28 cellular contexts compared by ENCODE assay signal in genomic region chr14:34398024-34398423, GRCh38.
DNase-seq lines count a peak whose midpoint lies in the region; ATAC-seq, FAIRE-seq and TF ChIP-seq lines count a peak whose summit lies in the region.
"Had no signal": no experiment of that assay in that cellular context is flagged by ENCODE, and none has a peak within 500 bp of the region (broad histone marks: within the 10 kb centered on the region; RNA-seq: fewer than 3 reads in every experiment).

No MANE protein-coding gene starts in this region.

- H4K20me1 ChIP-seq in GM23248 (ENCODE audit: insufficient read depth): no peaks in the 10 kb centered on the region
- H4K20me1 ChIP-seq in K562 (replicated peaks; ENCODE audit: control insufficient read depth, insufficient read depth, low read length): no peaks in the 10 kb centered on the region

- no peak overlapping the region for H3K4me3 Mint-ChIP-seq in activated CD8-positive, alpha-beta T cell treated with anti-CD3 and anti-CD28 coated beads, Interleukin-2, amount 10 ng/mL, durations not matched to agents 7 days and 5 days
- H3K4me3 Mint-ChIP-seq: CD4-positive, alpha-beta memory T cell; HFFc6 had no signal

- TF ChIP-seq RAD21 in Ishikawa (IDR thresholded peaks at IDR 0.05; ENCODE audit: low read depth): no peak
- no peak for TF ChIP-seq RAD21 in K562 (CRISPR knock-in tag; conservative IDR thresholded peaks at IDR 0.05 in 1 of 2, IDR thresholded peaks at IDR 0.05 in 1 of 2)
- TF ChIP-seq RAD21 in liver (IDR thresholded peaks at IDR 0.05): no peak

- no peak overlapping the region for H3K27ac Mint-ChIP-seq in activated CD8-positive, alpha-beta T cell treated with anti-CD3 and anti-CD28 coated beads, Interleukin-2, amount 10 ng/mL, durations not matched to agents 7 days and 5 days
- H3K27ac Mint-ChIP-seq: CD4-positive, alpha-beta memory T cell; HFFc6 had no signal

- H3F3A ChIP-seq in GM23248 (ENCODE audit: insufficient read depth): no peaks in the 10 kb centered on the region

- H3K27ac ChIP-seq in GM23248 (no peak overlapping the region), K562 (ENCODE audit: extremely low read depth, low read depth, low read length) (no peak overlapping the region), liver (ENCODE audit: low read depth in 1 of 2, low read length in 2 of 2) (no peak overlapping the region)
- H3K27ac ChIP-seq: KMS-11, RWPE1 had no signal

- TF ChIP-seq POLR2A in K562 (conservative IDR thresholded peaks at IDR 0.05): no peak

- H3K9me3 ChIP-seq in GM23248 (ENCODE audit: low read depth) (no peaks in the 10 kb centered on the region), K562 (replicated peaks; ENCODE audit: control insufficient read depth, insufficient read depth, low read depth, low read length) (no peaks in the 10 kb centered on the region), liver (ENCODE audit: control insufficient read depth in 4 of 4, low read length in 3 of 4) (no peaks in the 10 kb centered on the region)
- H3K9me3 ChIP-seq: Caco-2 had no signal

- no peaks in the 10 kb centered on the region for H3K4me1 Mint-ChIP-seq in activated CD8-positive, alpha-beta T cell treated with anti-CD3 and anti-CD28 coated beads, Interleukin-2, amount 10 ng/mL, durations not matched to agents 7 days and 5 days (ENCODE audit: low read depth)
- H3K4me1 Mint-ChIP-seq: CD4-positive, alpha-beta memory T cell had no signal

- no peaks in the 10 kb centered on the region for H3K27me3 ChIP-seq in GM23248 (replicated peaks; ENCODE audit: insufficient read depth)
- no peaks in the 10 kb centered on the region for H3K27me3 ChIP-seq in K562 (ENCODE audit: control insufficient read depth in 2 of 2, insufficient read depth in 2 of 2, low read length in 2 of 2)
- H3K27me3 ChIP-seq in liver (ENCODE audit: control insufficient read depth in 4 of 4, insufficient read depth in 4 of 4, low read length in 3 of 4): no peaks in the 10 kb centered on the region

- DNase-seq in GM23248 (peak; percentile 7), K562 (ENCODE audit: extremely low read depth in 1 of 4, low spot score in 3 of 4) (no peak), NCI-H748 (lab: John Stamatoyannopoulos, UW; ENCODE audit: unreplicated experiment) (no peak), OCI-M2 (lab: John Stamatoyannopoulos, UW; ENCODE audit: unreplicated experiment) (no peak)
- DNase-seq in activated CD8-positive, alpha-beta T cell treated with anti-CD3 and anti-CD28 coated beads, Interleukin-2, amount 10 ng/mL, durations not matched to agents 7 days and 5 days: no peak
- DNase-seq: C1 segment of cervical spinal cord; Caco-2; CD4-positive, alpha-beta memory T cell; DMS79; EL; GDM1; H7; HFFc6; MM.1S; NCI-H2029; NCI-H446; NCI-H524 treated with DMSO at 0.1 percent for 48 hours; NCI-H82; NK-92 treated with Interleukin-12 subunit alpha and Interleukin-12 subunit beta, amount 100 ng/mL, for 24 hours; SHP77 had no signal

- no peaks in the 10 kb centered on the region for H3K36me3 Mint-ChIP-seq in activated CD8-positive, alpha-beta T cell treated with anti-CD3 and anti-CD28 coated beads, Interleukin-2, amount 10 ng/mL, durations not matched to agents 7 days and 5 days (ENCODE audit: low read depth)
- H3K36me3 Mint-ChIP-seq: CD4-positive, alpha-beta memory T cell had no signal

- H3K9me3 Mint-ChIP-seq in activated CD8-positive, alpha-beta T cell treated with anti-CD3 and anti-CD28 coated beads, Interleukin-2, amount 10 ng/mL, durations not matched to agents 7 days and 5 days (ENCODE audit: insufficient read depth): no peaks in the 10 kb centered on the region
- H3K9me3 Mint-ChIP-seq: HFFc6 had no signal

- in situ Hi-C loops in GM23248 (cut with MboI): no loop called here
- in situ Hi-C loops in K562 (cut with MboI): no loop called here

- H2AFZ ChIP-seq in GM23248: no peak overlapping the region
- no peak overlapping the region for H2AFZ ChIP-seq in K562 (ENCODE audit: low read depth, low read length)

- BruUV-seq in K562 (replicated peaks; lab: Mats Ljungman, UMichigan): no TSS peak

- H3K4me2 ChIP-seq in GM23248 (ENCODE audit: unreplicated experiment) (no peak overlapping the region), K562 (ENCODE audit: insufficient read depth, low read length) (no peak overlapping the region)
- H3K4me2 ChIP-seq: KMS-11 had no signal

- H3K4me3 ChIP-seq in GM23248 (no peak overlapping the region), K562 (no peak overlapping the region), liver (ENCODE audit: low read depth in 1 of 3, low read length in 3 of 3) (no peak overlapping the region)

- no peak overlapping the region for H3K9ac ChIP-seq in GM23248
- H3K9ac ChIP-seq in K562 (ENCODE audit: insufficient read depth in 1 of 2, low read depth in 2 of 2, low read length in 2 of 2): no peak overlapping the region
- no peak overlapping the region for H3K9ac ChIP-seq in liver (ENCODE audit: low read depth in 1 of 2, low read length in 2 of 2)
- H3K9ac ChIP-seq: KMS-11 had no signal

- H3K36me3 ChIP-seq in GM23248 (ENCODE audit: low read depth) (no peaks in the 10 kb centered on the region), K562 (ENCODE audit: control insufficient read depth, insufficient read depth, low read length) (no peaks in the 10 kb centered on the region), liver (ENCODE audit: control insufficient read depth in 4 of 4, insufficient read depth in 3 of 4, low read depth in 1 of 4, low read length in 3 of 4) (no peaks in the 10 kb centered on the region)

- POLR2A ChIA-PET in K562 (lab: Yijun Ruan, JAX): no interaction called here
- POLR2A ChIA-PET in activated CD8-positive, alpha-beta T cell treated with anti-CD3 and anti-CD28 coated beads, Interleukin-2, amount 10 ng/mL, durations not matched to agents 7 days and 5 days (lab: Charles Lee): no interaction called here

- H3K27me3 Mint-ChIP-seq in activated CD8-positive, alpha-beta T cell treated with anti-CD3 and anti-CD28 coated beads, Interleukin-2, amount 10 ng/mL, durations not matched to agents 7 days and 5 days (ENCODE audit: low read depth): no peaks in the 10 kb centered on the region

- no peak for ATAC-seq in K562
- no peak for ATAC-seq in activated CD8-positive, alpha-beta T cell treated with anti-CD3 and anti-CD28 coated beads, Interleukin-2, amount 10 ng/mL, durations not matched to agents 7 days and 5 days
- ATAC-seq: Panc1 had no signal

- no peak for FAIRE-seq in K562 (lab: Jason Lieb, UNC)
- FAIRE-seq: A204.1, GM12891, HTR-8/SVneo had no signal

- H3K9me2 ChIP-seq in GM23248 (ENCODE audit: insufficient read depth): no peaks in the 10 kb centered on the region

- H3K79me2 ChIP-seq in GM23248 (ENCODE audit: insufficient read depth): no peaks in the 10 kb centered on the region
- no peaks in the 10 kb centered on the region for H3K79me2 ChIP-seq in K562 (ENCODE audit: control insufficient read depth, insufficient read depth, low read length)

- TF ChIP-seq EP300 in Ishikawa (IDR thresholded peaks at IDR 0.05; ENCODE audit: borderline replicate concordance): no peak
- no peak for TF ChIP-seq EP300 in K562 (IDR thresholded peaks at IDR 0.05; ENCODE audit: low read length)

- intact Hi-C loops in K562 (cut with micrococcal nuclease): no loop called here

- H3K9me1 ChIP-seq in K562 (ENCODE audit: control insufficient read depth, insufficient read depth, low read length): no peaks in the 10 kb centered on the region

- WGBS in GM23248 (ENCODE audit: low coverage in 1 of 2, low lambda C conversion rate in 2 of 2, missing lambda C conversion rate in 2 of 2), 2 experiments: 20 to 21% methylated on average over 3 of the region's 3 CpGs
- WGBS in K562 (ENCODE audit: insufficient coverage, low coverage, missing lambda C conversion rate): 6% methylated on average over 3 of the region's 3 CpGs
- 69% methylated on average over 3 of the region's 3 CpGs for WGBS in liver

- CTCF ChIA-PET in K562 (lab: Yijun Ruan, JAX; ENCODE audit: low intra/inter-chr PET ratio): no interaction called here
- CTCF ChIA-PET in activated CD8-positive, alpha-beta T cell treated with anti-CD3 and anti-CD28 coated beads, Interleukin-2, amount 10 ng/mL, durations not matched to agents 7 days and 5 days (lab: Charles Lee): no interaction called here

- TF ChIP-seq CTCF in K562 (IDR thresholded peaks at IDR 0.05 in 2 of 3, conservative IDR thresholded peaks at IDR 0.05 in 1 of 3; ENCODE audit: insufficient read depth in 2 of 3, low read depth in 1 of 3, low read length in 3 of 3): no peak
- no peak for TF ChIP-seq CTCF in liver (IDR thresholded peaks at IDR 0.05; ENCODE audit: low read depth, low read length, missing input control)

- H3K4me1 ChIP-seq in GM23248 (ENCODE audit: insufficient read depth): no peaks in the 10 kb centered on the region
- H3K4me1 ChIP-seq in K562 (replicated peaks in 1 of 2; ENCODE audit: control insufficient read depth in 2 of 2, insufficient read depth in 2 of 2, low read length in 2 of 2): no peaks in the 10 kb centered on the region
- no peaks in the 10 kb centered on the region for H3K4me1 ChIP-seq in liver (ENCODE audit: control insufficient read depth in 4 of 4, insufficient read depth in 4 of 4, low read length in 3 of 4)
- H3K4me1 ChIP-seq: Caco-2 had no signal

TF ChIP-seq in Ishikawa, 13 proteins besides CTCF, POLR2A, EP300 and RAD21 (continues in another document):
- no peak for TF ChIP-seq EGR1 (IDR thresholded peaks at IDR 0.05)

TF ChIP-seq in K562, 482 proteins besides CTCF, POLR2A, EP300 and RAD21 (continues in another document):
- TF ChIP-seq SRSF1 (IDR thresholded peaks at IDR 0.05; ENCODE audit: low read depth, low read length): no peak
- peak; percentile 80 for TF ChIP-seq MIER1 (IDR thresholded peaks at IDR 0.05; ENCODE audit: low read depth)
- TF ChIP-seq MECOM (CRISPR knock-in tag; IDR thresholded peaks at IDR 0.05): no peak
